Comparison of ENCODE assay signal across 11 cellular contexts in genomic region chr13:50513528-50513863, GRCh38.
DNase-seq lines count a peak whose midpoint lies in the region; FAIRE-seq and TF ChIP-seq lines count a peak whose summit lies in the region.
"Had no signal": no experiment of that assay in that cellular context is flagged by ENCODE, and none has a peak within 500 bp of the region (broad histone marks: within the 10 kb centered on the region; RNA-seq: fewer than 3 reads in every experiment).

No MANE protein-coding gene starts in this region.

- H3K4me1 ChIP-seq in BLaER1 (peaks cover 49% of the 10 kb centered on the region), Loucy (ENCODE audit: insufficient read depth, low read length, poor library complexity, severe bottlenecking) (peaks cover 64% of the 10 kb centered on the region), osteoblast (ENCODE audit: insufficient read depth, low read length) (peaks cover 34% of the 10 kb centered on the region)
- H3K4me1 ChIP-seq: prostate gland had no signal

- peak overlapping the region; percentile 89 for H3K4me2 ChIP-seq in BLaER1
- H3K4me2 ChIP-seq in Loucy (ENCODE audit: low read depth, low read length, poor library complexity, severe bottlenecking): peak overlapping the region; percentile 95
- peak overlapping the region; percentile 87 for H3K4me2 ChIP-seq in osteoblast (ENCODE audit: insufficient read depth, low read length)

- peaks cover 5% of the 10 kb centered on the region; the same call in 1 of the 2 replicates for H3F3A ChIP-seq in Loucy (ENCODE audit: low read depth)

- no peaks in the 10 kb centered on the region for H3K4me1 Mint-ChIP-seq in activated naive CD4-positive, alpha-beta T cell treated with anti-CD3 and anti-CD28 coated beads, Interleukin-2, amount 10 ng/mL, durations not matched to agents 7 days and 5 days

- no peak for TF ChIP-seq POLR2A in GM12892 (IDR thresholded peaks at IDR 0.05; ENCODE audit: low read depth, low read length)

- H3K27ac Mint-ChIP-seq in activated naive CD4-positive, alpha-beta T cell treated with anti-CD3 and anti-CD28 coated beads, Interleukin-2, amount 10 ng/mL, durations not matched to agents 7 days and 5 days: no peak overlapping the region
- H3K27ac Mint-ChIP-seq: activated T-cell treated with anti-CD3 and anti-CD28 coated beads, Interleukin-2, amount 50 U/mL, for 24 hours had no signal

- peaks cover 8% of the 10 kb centered on the region for H3K27me3 Mint-ChIP-seq in activated naive CD4-positive, alpha-beta T cell treated with anti-CD3 and anti-CD28 coated beads, Interleukin-2, amount 10 ng/mL, durations not matched to agents 7 days and 5 days
- H3K27me3 Mint-ChIP-seq: activated T-cell treated with anti-CD3 and anti-CD28 coated beads, Interleukin-2, amount 50 U/mL, for 24 hours had no signal

- FAIRE-seq in GM12892 (lab: Jason Lieb, UNC): no peak

- peaks cover 3% of the 10 kb centered on the region; the same call in 1 of the 2 replicates for H3K36me3 ChIP-seq in BLaER1
- no peaks in the 10 kb centered on the region for H3K36me3 ChIP-seq in Loucy (ENCODE audit: insufficient read depth, low read length)
- H3K36me3 ChIP-seq in osteoblast (ENCODE audit: insufficient read depth, low read length): no peaks in the 10 kb centered on the region
- H3K36me3 ChIP-seq: cardiac muscle cell, prostate gland had no signal

- H3K27me3 ChIP-seq in BLaER1 (no peaks in the 10 kb centered on the region), Loucy (ENCODE audit: insufficient read depth, low read length, poor library complexity, severe bottlenecking) (no peaks in the 10 kb centered on the region), osteoblast (ENCODE audit: insufficient read depth, low read length) (no peaks in the 10 kb centered on the region)
- H3K27me3 ChIP-seq: cardiac muscle cell had no signal

- H4K20me1 ChIP-seq in BLaER1 (no peaks in the 10 kb centered on the region), Loucy (ENCODE audit: insufficient read depth, low read length, poor library complexity, severe bottlenecking) (no peaks in the 10 kb centered on the region), osteoblast (ENCODE audit: insufficient read depth, low read length) (no peaks in the 10 kb centered on the region)

- no peaks in the 10 kb centered on the region for H3K9me2 ChIP-seq in Loucy (replicated peaks; ENCODE audit: low read depth, low read length)

- H3K4me3 Mint-ChIP-seq in activated naive CD4-positive, alpha-beta T cell treated with anti-CD3 and anti-CD28 coated beads, Interleukin-2, amount 10 ng/mL, durations not matched to agents 7 days and 5 days: no peak overlapping the region
- H3K4me3 Mint-ChIP-seq: activated T-cell treated with anti-CD3 and anti-CD28 coated beads, Interleukin-2, amount 50 U/mL, for 24 hours had no signal

- H2AFZ ChIP-seq in Loucy (ENCODE audit: low read length) (no peak overlapping the region), osteoblast (ENCODE audit: low read length) (peak overlapping the region; percentile 95)

- peak; percentile 37 for DNase-seq in fibroblast of villous mesenchyme (ENCODE audit: low read depth)
- no peak for DNase-seq in osteoblast (ENCODE audit: insufficient read length, low spot score, missing footprints)
- no peak for DNase-seq in activated effector memory CD4-positive, alpha-beta T cell treated with anti-CD3 and anti-CD28 coated beads, Interleukin-2, amount 50 U/mL, for 16 hours
- DNase-seq in GM20000 (ENCODE audit: low spot score): no peak
- DNase-seq in activated naive CD4-positive, alpha-beta T cell treated with anti-CD3 and anti-CD28 coated beads, Interleukin-2, amount 10 ng/mL, durations not matched to agents 7 days and 5 days: no peak
- DNase-seq in GM12892 (ENCODE audit: insufficient read length): no peak
- DNase-seq: activated T-cell treated with anti-CD3 and anti-CD28 coated beads, Interleukin-2, amount 50 U/mL, for 24 hours had no signal

- H3K4me3 ChIP-seq in BLaER1: no peak overlapping the region
- peak overlapping the region; percentile 72 for H3K4me3 ChIP-seq in Loucy (ENCODE audit: low read length, poor library complexity, severe bottlenecking)
- no peak overlapping the region for H3K4me3 ChIP-seq in fibroblast of villous mesenchyme (ENCODE audit: low read depth, low read length)
- no peak overlapping the region for H3K4me3 ChIP-seq in osteoblast (ENCODE audit: insufficient read depth, low read length)
- H3K4me3 ChIP-seq: cardiac muscle cell had no signal

- H3K9me3 Mint-ChIP-seq in activated naive CD4-positive, alpha-beta T cell treated with anti-CD3 and anti-CD28 coated beads, Interleukin-2, amount 10 ng/mL, durations not matched to agents 7 days and 5 days: peaks cover 1% of the 10 kb centered on the region
- H3K9me3 Mint-ChIP-seq: activated T-cell treated with anti-CD3 and anti-CD28 coated beads, Interleukin-2, amount 50 U/mL, for 24 hours had no signal

- H3K36me3 Mint-ChIP-seq in activated naive CD4-positive, alpha-beta T cell treated with anti-CD3 and anti-CD28 coated beads, Interleukin-2, amount 10 ng/mL, durations not matched to agents 7 days and 5 days: no peaks in the 10 kb centered on the region

- peaks cover 9% of the 10 kb centered on the region for H3K9me3 ChIP-seq in BLaER1
- no peaks in the 10 kb centered on the region for H3K9me3 ChIP-seq in Loucy (ENCODE audit: insufficient read depth, low read depth, low read length)
- no peaks in the 10 kb centered on the region for H3K9me3 ChIP-seq in osteoblast (ENCODE audit: low read depth, low read length)
- H3K9me3 ChIP-seq: prostate gland had no signal

- H3K9ac ChIP-seq in BLaER1: peak overlapping the region; percentile 77
- H3K9ac ChIP-seq in Loucy (ENCODE audit: low read depth, low read length, poor library complexity, severe bottlenecking): peak overlapping the region; percentile 86

- H3K79me2 ChIP-seq in Loucy (ENCODE audit: insufficient read depth, low read length): peaks cover 27% of the 10 kb centered on the region
- no peaks in the 10 kb centered on the region for H3K79me2 ChIP-seq in osteoblast (ENCODE audit: insufficient read depth, low read length)

- H3K27ac ChIP-seq in BLaER1 (peak overlapping the region; percentile 88), osteoblast (ENCODE audit: low read depth, low read length) (peak overlapping the region; percentile 67)
- H3K27ac ChIP-seq: cardiac muscle cell had no signal

- TF ChIP-seq CTCF in Loucy (conservative IDR thresholded peaks at IDR 0.05; ENCODE audit: low read length) (no peak), fibroblast of villous mesenchyme (IDR thresholded peaks at IDR 0.05; ENCODE audit: insufficient read depth, low read depth, low read length) (no peak), osteoblast (IDR thresholded peaks at IDR 0.05; ENCODE audit: extremely low read depth, low read depth, low read length) (no peak), GM20000 (IDR thresholded peaks at IDR 0.05; ENCODE audit: extremely low read depth, missing control alignments) (no peak)

- CTCF ChIA-PET in activated naive CD4-positive, alpha-beta T cell treated with anti-CD3 and anti-CD28 coated beads, Interleukin-2, amount 10 ng/mL, durations not matched to agents 7 days and 5 days (lab: Charles Lee): interaction anchor here (0.7 kb wide), 1 partner anchor 176 kb away, joined by 3 read pairs; no protein-coding TSS in a partner anchor
